ENCODE assay signal across 36 cellular contexts in the genomic region with DNA sequence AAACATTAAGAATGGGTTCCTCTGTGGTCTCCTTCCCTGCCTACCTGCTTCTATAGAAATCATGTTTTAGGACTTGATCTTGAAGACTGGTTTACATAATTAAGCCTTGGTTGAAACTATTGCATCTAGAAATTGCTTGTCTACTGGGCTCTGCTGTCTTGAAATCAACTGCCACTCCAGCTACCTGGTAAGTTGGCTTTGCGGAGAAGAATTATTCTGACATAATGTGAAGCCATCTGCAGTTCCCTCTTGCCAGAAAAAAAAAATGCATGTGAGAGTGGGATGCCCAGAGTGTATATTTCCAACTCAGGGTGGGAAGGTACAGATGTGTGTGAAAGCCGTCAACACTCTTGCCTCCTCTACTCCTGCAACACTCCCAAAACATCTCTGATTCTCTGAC. TPM values are rescaled to one million over a fixed set of nuclear protein-coding genes. Genes with fewer than 3 reads are reported as not detected.
"Had no signal": no experiment of that assay in that cellular context is flagged by ENCODE, and none has a peak within 500 bp of the region (broad histone marks: within the 10 kb centered on the region; RNA-seq: fewer than 3 reads in every experiment).

No MANE protein-coding gene starts in this region.

- H3K4me3 Mint-ChIP-seq: activated B cell treated with CpG ODN at 0.5 μM for 24 hours; activated CD4-positive, alpha-beta memory T cell treated with anti-CD3 and anti-CD28 coated beads for 36 hours; activated CD4-positive, alpha-beta T cell treated with anti-CD3 and anti-CD28 coated beads, Interleukin-2, amount 10 ng/mL, durations not matched to agents 7 days and 5 days; activated CD8-positive, alpha-beta T cell treated with anti-CD3 and anti-CD28 coated beads for 36 hours; activated naive CD4-positive, alpha-beta T cell treated with anti-CD3 and anti-CD28 coated beads for 36 hours; activated naive CD8-positive, alpha-beta T cell treated with anti-CD3 and anti-CD28 coated beads for 36 hours; activated T-cell treated with anti-CD3 and anti-CD28 coated beads, Interleukin-2, amount 50 U/mL, for 4 hours; activated T-cell treated with anti-CD3 and anti-CD28 coated beads, Interleukin-2, amount 50 U/mL, for 72 hours; activated T-helper 1 cell treated with anti-CD3 and anti-CD28 coated beads, Interleukin-12 subunit alpha, Interleukin-12 subunit beta, Interleukin-2, Interleukin-4 antibody, amounts not matched to agents 30 ng/mL and 10 ng/mL and 1 ng/mL, durations not matched to agents 14 hours and 24 hours and 36 hours; activated T-helper 17 cell treated with anti-CD3 and anti-CD28 coated beads, Interleukin-2, amount 50 U/mL, for 72 hours; T-helper 1 cell treated with Interleukin-12 subunit alpha and Interleukin-12 subunit beta and Interleukin-4 antibody, amounts not matched to agents 30 μg/mL and 1 μg/mL, for 36 hours; T-helper 2 cell treated with Interferon-gamma antibody and Interleukin-4, amounts not matched to agents 5 μg/mL and 100 μg/mL, for 36 hours had no signal

- H3K27me3 Mint-ChIP-seq: activated CD4-positive, alpha-beta T cell treated with anti-CD3 and anti-CD28 coated beads, Interleukin-2, amount 10 ng/mL, durations not matched to agents 7 days and 5 days had no signal

- H3K27ac Mint-ChIP-seq: activated B cell treated with CpG ODN at 0.5 μM for 24 hours; activated CD4-positive, alpha-beta memory T cell treated with anti-CD3 and anti-CD28 coated beads for 36 hours; activated CD4-positive, alpha-beta T cell treated with anti-CD3 and anti-CD28 coated beads, Interleukin-2, amount 10 ng/mL, durations not matched to agents 7 days and 5 days; activated CD8-positive, alpha-beta T cell treated with anti-CD3 and anti-CD28 coated beads for 36 hours; activated naive CD4-positive, alpha-beta T cell treated with anti-CD3 and anti-CD28 coated beads for 36 hours; activated naive CD4-positive, alpha-beta T cell treated with anti-CD3 and anti-CD28 coated beads, Interleukin-2, amount 50 U/mL, for 72 hours; activated naive CD8-positive, alpha-beta T cell treated with anti-CD3 and anti-CD28 coated beads for 36 hours; activated T-cell treated with anti-CD3 and anti-CD28 coated beads, Interleukin-2, amount 50 U/mL, for 72 hours; activated T-helper 1 cell treated with anti-CD3 and anti-CD28 coated beads, Interleukin-12 subunit alpha, Interleukin-12 subunit beta, Interleukin-2, Interleukin-4 antibody, amounts not matched to agents 30 ng/mL and 10 ng/mL and 1 ng/mL, durations not matched to agents 14 hours and 24 hours and 36 hours; activated T-helper 17 cell treated with anti-CD3 and anti-CD28 coated beads, Interleukin-2, amount 50 U/mL, for 72 hours; T-helper 1 cell treated with Interleukin-12 subunit alpha and Interleukin-12 subunit beta and Interleukin-4 antibody, amounts not matched to agents 30 μg/mL and 1 μg/mL, for 36 hours; T-helper 2 cell treated with Interferon-gamma antibody and Interleukin-4, amounts not matched to agents 5 μg/mL and 100 μg/mL, for 36 hours had no signal

- H3K27ac ChIP-seq: adrenal gland, body of pancreas, brain microvascular endothelial cell, breast epithelium, VCaP had no signal

- H3K9me3 Mint-ChIP-seq: activated B cell treated with CpG ODN at 0.5 μM for 24 hours; activated CD4-positive, alpha-beta memory T cell treated with anti-CD3 and anti-CD28 coated beads for 36 hours; activated CD4-positive, alpha-beta T cell treated with anti-CD3 and anti-CD28 coated beads, Interleukin-2, amount 10 ng/mL, durations not matched to agents 7 days and 5 days; activated CD8-positive, alpha-beta T cell treated with anti-CD3 and anti-CD28 coated beads for 36 hours; activated naive CD4-positive, alpha-beta T cell treated with anti-CD3 and anti-CD28 coated beads for 36 hours; activated naive CD4-positive, alpha-beta T cell treated with anti-CD3 and anti-CD28 coated beads, Interleukin-2, amount 50 U/mL, for 72 hours; activated naive CD8-positive, alpha-beta T cell treated with anti-CD3 and anti-CD28 coated beads for 36 hours; activated T-cell treated with anti-CD3 and anti-CD28 coated beads, Interleukin-2, amount 50 U/mL, for 4 hours; activated T-cell treated with anti-CD3 and anti-CD28 coated beads, Interleukin-2, amount 50 U/mL, for 72 hours; activated T-helper 1 cell treated with anti-CD3 and anti-CD28 coated beads, Interleukin-12 subunit alpha, Interleukin-12 subunit beta, Interleukin-2, Interleukin-4 antibody, amounts not matched to agents 30 ng/mL and 10 ng/mL and 1 ng/mL, durations not matched to agents 14 hours and 24 hours and 36 hours; activated T-helper 17 cell treated with anti-CD3 and anti-CD28 coated beads, Interleukin-2, amount 50 U/mL, for 72 hours; T-helper 1 cell treated with Interleukin-12 subunit alpha and Interleukin-12 subunit beta and Interleukin-4 antibody, amounts not matched to agents 30 μg/mL and 1 μg/mL, for 36 hours; T-helper 2 cell treated with Interferon-gamma antibody and Interleukin-4, amounts not matched to agents 5 μg/mL and 100 μg/mL, for 36 hours had no signal

- ATAC-seq: activated CD8-positive, alpha-beta T cell treated with anti-CD3 and anti-CD28 coated beads for 36 hours; activated naive CD4-positive, alpha-beta T cell treated with anti-CD3 and anti-CD28 coated beads, Interleukin-2, amount 50 U/mL, for 72 hours; activated T-cell treated with anti-CD3 and anti-CD28 coated beads, Interleukin-2, amount 50 U/mL, for 4 hours; activated T-cell treated with anti-CD3 and anti-CD28 coated beads, Interleukin-2, amount 50 U/mL, for 72 hours; activated T-helper 17 cell treated with anti-CD3 and anti-CD28 coated beads, Interleukin-2, amount 50 U/mL, for 72 hours; body of pancreas had no signal

- H3K4me3 ChIP-seq: adrenal gland, body of pancreas, breast epithelium had no signal

- H3K36me3 Mint-ChIP-seq: activated CD4-positive, alpha-beta memory T cell treated with anti-CD3 and anti-CD28 coated beads for 36 hours; activated naive CD4-positive, alpha-beta T cell treated with anti-CD3 and anti-CD28 coated beads, Interleukin-2, amount 50 U/mL, for 72 hours; activated naive CD8-positive, alpha-beta T cell treated with anti-CD3 and anti-CD28 coated beads for 36 hours had no signal

- DNase-seq: activated B cell treated with CpG ODN at 0.5 μM for 24 hours; activated CD4-positive, alpha-beta memory T cell treated with anti-CD3 and anti-CD28 coated beads for 36 hours; activated CD4-positive, alpha-beta T cell treated with anti-CD3 and anti-CD28 coated beads for 48 hours; activated CD4-positive, alpha-beta T cell treated with anti-CD3 and anti-CD28 coated beads, Interleukin-2, amount 10 ng/mL, durations not matched to agents 7 days and 5 days; activated CD4-positive, CD25-positive, alpha-beta regulatory T cell treated with anti-CD3 and anti-CD28 coated beads, Interleukin-2, amount 50 U/mL, for 72 hours; activated CD8-positive, alpha-beta memory T cell treated with anti-CD3 and anti-CD28 coated beads, Interleukin-2, amount 50 U/mL, for 4 hours; activated CD8-positive, alpha-beta T cell treated with anti-CD3 and anti-CD28 coated beads for 36 hours; activated effector memory CD4-positive, alpha-beta T cell treated with anti-CD3 and anti-CD28 coated beads, Interleukin-2, amount 50 U/mL, for 16 hours; activated gamma-delta T cell treated with Interleukin-2 at 50 U/mL for 16 hours; activated naive CD4-positive, alpha-beta T cell; activated naive CD4-positive, alpha-beta T cell treated with anti-CD3 and anti-CD28 coated beads for 36 hours; activated naive CD4-positive, alpha-beta T cell treated with anti-CD3 and anti-CD28 coated beads, Interleukin-2, amount 50 U/mL, for 16 hours; activated naive CD8-positive, alpha-beta T cell treated with anti-CD3 and anti-CD28 coated beads for 36 hours; activated T-cell treated with anti-CD3 and anti-CD28 coated beads for 4 hours; activated T-cell treated with anti-CD3 and anti-CD28 coated beads, Interleukin-2, amount 50 U/mL, for 1 hour; activated T-cell treated with anti-CD3 and anti-CD28 coated beads, Interleukin-2, amount 50 U/mL, for 4 hours; activated T-cell treated with anti-CD3 and anti-CD28 coated beads, Interleukin-2, amount 50 U/mL, for 72 hours; adrenal gland; amniotic stem cell; aorta; body of pancreas; brain microvascular endothelial cell; central memory CD4-positive, alpha-beta T cell; T-helper 1 cell; T-helper 2 cell; T-helper 9 cell had no signal

- H3K4me1 Mint-ChIP-seq: activated B cell treated with CpG ODN at 0.5 μM for 24 hours; activated CD4-positive, alpha-beta T cell treated with anti-CD3 and anti-CD28 coated beads, Interleukin-2, amount 10 ng/mL, durations not matched to agents 7 days and 5 days; activated naive CD8-positive, alpha-beta T cell treated with anti-CD3 and anti-CD28 coated beads for 36 hours; activated T-helper 17 cell treated with anti-CD3 and anti-CD28 coated beads, Interleukin-2, amount 50 U/mL, for 72 hours had no signal

RNA-seq across cellular contexts. Expression of a gene that starts 27.2 kb away (rescaled TPM):
- total RNA-seq: activated B cell treated with CpG ODN at 0.5 μM for 24 hours; activated CD4-positive, alpha-beta memory T cell treated with anti-CD3 and anti-CD28 coated beads for 36 hours; activated CD4-positive, alpha-beta T cell treated with anti-CD3 and anti-CD28 coated beads, Interleukin-2, amount 10 ng/mL, durations not matched to agents 7 days and 5 days; activated CD8-positive, alpha-beta memory T cell treated with anti-CD3 and anti-CD28 coated beads for 36 hours; activated CD8-positive, alpha-beta T cell treated with anti-CD3 and anti-CD28 coated beads for 36 hours; activated naive CD4-positive, alpha-beta T cell treated with anti-CD3 and anti-CD28 coated beads for 36 hours; activated naive CD4-positive, alpha-beta T cell treated with anti-CD3 and anti-CD28 coated beads, Interleukin-2, amount 50 U/mL, for 72 hours; activated naive CD8-positive, alpha-beta T cell treated with anti-CD3 and anti-CD28 coated beads for 36 hours; activated T-cell treated with anti-CD3 and anti-CD28 coated beads, Interleukin-2, amount 50 U/mL, for 4 hours; activated T-cell treated with anti-CD3 and anti-CD28 coated beads, Interleukin-2, amount 50 U/mL, for 72 hours; activated T-helper 1 cell treated with anti-CD3 and anti-CD28 coated beads, Interleukin-12 subunit alpha, Interleukin-12 subunit beta, Interleukin-2, Interleukin-4 antibody, amounts not matched to agents 30 ng/mL and 10 ng/mL and 1 ng/mL, durations not matched to agents 14 hours and 24 hours and 36 hours; activated T-helper 17 cell treated with anti-CD3 and anti-CD28 coated beads, Interleukin-2, amount 50 U/mL, for 72 hours; adrenal gland; aorta; astrocyte; body of pancreas; breast epithelium; cardiac septum had no signal
